In the genomic region with DNA sequence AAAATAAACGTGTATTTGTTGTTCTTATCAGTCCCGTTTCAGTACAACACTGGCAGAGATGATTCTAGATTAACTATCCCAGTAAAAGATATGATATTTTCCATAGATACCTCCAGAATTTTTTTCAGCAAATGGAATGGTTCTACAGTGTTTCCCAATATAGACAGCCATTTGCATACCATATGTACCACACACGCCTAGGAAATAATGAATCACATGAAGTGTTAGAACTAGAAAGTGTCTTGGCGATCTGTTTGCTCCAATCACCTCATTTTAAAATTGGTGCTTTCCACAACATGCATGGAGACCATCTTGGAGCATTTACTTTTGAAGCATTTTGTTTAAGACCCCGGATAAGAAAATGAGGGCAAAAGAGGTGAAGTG, we compare ENCODE assay signal across 9 cellular contexts. TPM values are rescaled to one million over a fixed set of nuclear protein-coding genes. Genes with fewer than 3 reads are reported as not detected.
DNase-seq lines count a peak whose midpoint lies in the region; ATAC-seq and TF ChIP-seq lines count a peak whose summit lies in the region.
"Had no signal": no experiment of that assay in that cellular context is flagged by ENCODE, and none has a peak within 500 bp of the region (broad histone marks: within the 10 kb centered on the region; RNA-seq: fewer than 3 reads in every experiment).

No MANE protein-coding gene starts in this region.

- no peak overlapping the region for H3K27ac Mint-ChIP-seq in CD8-positive, alpha-beta T cell

- H3K27ac ChIP-seq in CD8-positive, alpha-beta T cell (ENCODE audit: low read depth, low read length), result no peak overlapping the region
- H3K27ac ChIP-seq in MM.1S (ENCODE audit: low read length) (no peak overlapping the region), colonic mucosa (peak overlapping the region; percentile 61)

- peaks cover 5% of the 10 kb centered on the region for H3K27me3 ChIP-seq in CD8-positive, alpha-beta T cell (ENCODE audit: insufficient read depth, low read length)
- H3K27me3 ChIP-seq in MM.1S (replicated peaks; ENCODE audit: insufficient read depth, low read length) (peaks cover 12% of the 10 kb centered on the region; the same call in 1 of the 2 replicates), colonic mucosa (no peaks in the 10 kb centered on the region), neuron (ENCODE audit: insufficient read depth, low read length) (peaks cover 52% of the 10 kb centered on the region)

- H3K9ac ChIP-seq in MM.1S (ENCODE audit: low read length) (peak overlapping the region; percentile 32; the same call in 1 of the 2 replicates), colonic mucosa (ENCODE audit: low read depth in 2 of 2, low read length in 2 of 2) (peak overlapping the region in 1 of 2 donors; percentile 29)

- TF ChIP-seq CTCF in CD8-positive, alpha-beta T cell (IDR thresholded peaks at IDR 0.05), result no peak
- TF ChIP-seq CTCF in MM.1S (IDR thresholded peaks at IDR 0.05; ENCODE audit: low read length) (no peak), colonic mucosa (IDR thresholded peaks at IDR 0.05) (no peak)

- peaks cover 3% of the 10 kb centered on the region for H3K36me3 Mint-ChIP-seq in CD8-positive, alpha-beta T cell

- DNase-seq in CD8-positive, alpha-beta T cell, result no peak
- DNase-seq in MM.1S (no peak), colonic mucosa (no peak), NCI-H345 treated with DMSO at 0.1 percent for 48 hours (lab: John Stamatoyannopoulos, UW; ENCODE audit: unreplicated experiment) (no peak), D341Med (ENCODE audit: low spot score) (no peak), NCI-H226 (no peak)
- no peak for DNase-seq in activated CD4-positive, CD25-positive, alpha-beta regulatory T cell (lab: John Stamatoyannopoulos, UW)

- H3F3A ChIP-seq in MM.1S (ENCODE audit: insufficient read depth, low read length), result peaks cover 7% of the 10 kb centered on the region; the same call in 1 of the 2 replicates

- no peaks in the 10 kb centered on the region for H3K9me3 Mint-ChIP-seq in CD8-positive, alpha-beta T cell

- CTCF ChIA-PET in CD8-positive, alpha-beta T cell (lab: Charles Lee), result interaction anchor here (2.2 kb wide), 1 partner anchor 9 kb away, joined by 10 read pairs; the partner anchor contains the start of gene VPS13C

- no peaks in the 10 kb centered on the region for H3K79me2 ChIP-seq in MM.1S (ENCODE audit: low read length)

- peak overlapping the region; percentile 12 for H3K4me3 ChIP-seq in CD8-positive, alpha-beta T cell (ENCODE audit: low read depth, low read length)
- H3K4me3 ChIP-seq in MM.1S (ENCODE audit: low read length), result peak overlapping the region; percentile 64
- peak overlapping the region; percentile 62 for H3K4me3 ChIP-seq in colonic mucosa
- H3K4me3 ChIP-seq in neuron (ENCODE audit: low read length), result peak overlapping the region; percentile 35

- peaks cover 12% of the 10 kb centered on the region for H3K4me1 ChIP-seq in CD8-positive, alpha-beta T cell (ENCODE audit: insufficient read depth, low read length)
- H3K4me1 ChIP-seq in MM.1S (ENCODE audit: low read length), result no peaks in the 10 kb centered on the region
- H3K4me1 ChIP-seq in colonic mucosa, result peaks cover 7% of the 10 kb centered on the region
- peaks cover 8% of the 10 kb centered on the region for H3K4me1 ChIP-seq in neuron (ENCODE audit: insufficient read depth, low read length)

- peak overlapping the region; percentile 82 for H2AFZ ChIP-seq in MM.1S (ENCODE audit: low read length)
- peak overlapping the region; percentile 84 for H2AFZ ChIP-seq in neuron (ENCODE audit: low read depth, low read length)

- peak overlapping the region; percentile 72 for H3K4me2 ChIP-seq in MM.1S (ENCODE audit: low read depth, low read length)

- H3K27me3 Mint-ChIP-seq in CD8-positive, alpha-beta T cell (ENCODE audit: low read depth), result peaks cover 23% of the 10 kb centered on the region

- H4K20me1 ChIP-seq in MM.1S (ENCODE audit: insufficient read depth, low read length), result no peaks in the 10 kb centered on the region

- no peaks in the 10 kb centered on the region for H3K36me3 ChIP-seq in CD8-positive, alpha-beta T cell (ENCODE audit: insufficient read depth, low read length)
- H3K36me3 ChIP-seq in MM.1S (replicated peaks; ENCODE audit: insufficient read depth, low read length) (no peaks in the 10 kb centered on the region), colonic mucosa (no peaks in the 10 kb centered on the region), neuron (ENCODE audit: insufficient read depth, low read length) (no peaks in the 10 kb centered on the region)

- no peaks in the 10 kb centered on the region for H3K9me2 ChIP-seq in MM.1S (replicated peaks; ENCODE audit: insufficient read depth, low read length)

- peak overlapping the region; percentile 83 for H3K4me3 Mint-ChIP-seq in CD8-positive, alpha-beta T cell

- peaks cover 20% of the 10 kb centered on the region for H3K4me1 Mint-ChIP-seq in CD8-positive, alpha-beta T cell (ENCODE audit: low read depth)

- ATAC-seq in CD8-positive, alpha-beta T cell, result no peak

- POLR2A ChIA-PET in CD8-positive, alpha-beta T cell (lab: Charles Lee), result no interaction called here

- no peaks in the 10 kb centered on the region for H3K9me3 ChIP-seq in CD8-positive, alpha-beta T cell (ENCODE audit: low read length)
- H3K9me3 ChIP-seq in MM.1S (replicated peaks; ENCODE audit: insufficient read depth, low read length), result no peaks in the 10 kb centered on the region
- H3K9me3 ChIP-seq in colonic mucosa, result no peaks in the 10 kb centered on the region
- H3K9me3 ChIP-seq in neuron (ENCODE audit: low read length), result no peaks in the 10 kb centered on the region

- intact Hi-C loops in CD8-positive, alpha-beta T cell (cut with DNase I, micrococcal nuclease), result no loop called here
- intact Hi-C loops in colonic mucosa (cut with DNase I), result no loop called here

RNA-seq across cellular contexts. Expression of gene C2CD4A, which starts 2.0 kb away (rescaled TPM):
- under 1 TPM; 0.08 to 0.11 TPM for total RNA-seq in CD8-positive, alpha-beta T cell
- total RNA-seq in colonic mucosa, result 1 to 10 TPM; 2.4 to 3.7 TPM
- total RNA-seq: SK-MEL-5 had no signal

RNA-seq across cellular contexts. Expression of gene VPS13C, which starts 8.5 kb away (rescaled TPM):
- 10 to 100 TPM; 55.2 to 59.4 TPM for total RNA-seq in CD8-positive, alpha-beta T cell
- total RNA-seq in colonic mucosa, result 10 to 100 TPM; 33.9 to 56.5 TPM

Comparison
In these comparisons a context has a peak if more than half of its experiments do, and no peak if none do; other contexts are left out.
1. H3K4me3 ChIP-seq: peak in every context shown above with its lines; median percentile 64 in MM.1S; 62 in colonic mucosa; 35 in neuron; 12 in CD8-positive, alpha-beta T cell.